ENCODE assay signal across 17 cellular contexts in genomic region chr16:46928811-46929210, GRCh38.
"Had no signal": no experiment of that assay in that cellular context is flagged by ENCODE, and none has a peak within 500 bp of the region (broad histone marks: within the 10 kb centered on the region; RNA-seq: fewer than 3 reads in every experiment).

No MANE protein-coding gene starts in this region.

- ATAC-seq: activated CD4-positive, alpha-beta T cell treated with anti-CD3 and anti-CD28 coated beads for 36 hours had no signal

- H3K4me1 ChIP-seq: foreskin keratinocyte had no signal

- DNase-seq: activated CD4-positive, alpha-beta memory T cell treated with anti-CD3 and anti-CD28 coated beads, Interleukin-2, amount 10 ng/mL, durations not matched to agents 7 days and 5 days; activated CD4-positive, alpha-beta T cell treated with anti-CD3 and anti-CD28 coated beads for 36 hours; activated gamma-delta T cell; activated T-cell treated with anti-CD3 and anti-CD28 coated beads, Interleukin-2, amount 50 U/mL, for 4 hours; brain microvascular endothelial cell; cortex of kidney; effector CD8-positive, alpha-beta T cell; foreskin keratinocyte; occipital lobe; stimulated activated CD4-positive, alpha-beta T cell treated with anti-CD3 and anti-CD28 coated beads, Interleukin-4, amount 100 ng/mL, for 24 hours; stimulated activated naive CD4-positive, alpha-beta T cell treated with Interleukin-2 at 50 U/mL for 16 hours; T1000; transverse colon had no signal

- H3K27ac Mint-ChIP-seq: activated CD4-positive, alpha-beta memory T cell treated with anti-CD3 and anti-CD28 coated beads, Interleukin-2, amount 10 ng/mL, durations not matched to agents 7 days and 5 days; activated CD4-positive, alpha-beta T cell treated with anti-CD3 and anti-CD28 coated beads for 36 hours; nephron had no signal

- H3K9me3 Mint-ChIP-seq: activated CD4-positive, alpha-beta memory T cell treated with anti-CD3 and anti-CD28 coated beads, Interleukin-2, amount 10 ng/mL, durations not matched to agents 7 days and 5 days; activated naive CD4-positive, alpha-beta T cell treated with anti-CD3 and anti-CD28 coated beads, Interleukin-2, amount 50 U/mL, for 72 hours; activated T-cell treated with anti-CD3 and anti-CD28 coated beads, Interleukin-2, amount 50 U/mL, for 4 hours; central memory CD8-positive, alpha-beta T cell; nephron had no signal

- H3K4me3 ChIP-seq: skin epidermis, transverse colon had no signal

- H3K27ac ChIP-seq: brain microvascular endothelial cell, foreskin keratinocyte, skin epidermis, transverse colon had no signal

- H3K9me3 ChIP-seq: transverse colon had no signal

- H3K4me1 Mint-ChIP-seq: nephron had no signal

- H3K36me3 ChIP-seq: transverse colon had no signal

- H3K27me3 Mint-ChIP-seq: activated CD4-positive, alpha-beta memory T cell treated with anti-CD3 and anti-CD28 coated beads, Interleukin-2, amount 10 ng/mL, durations not matched to agents 7 days and 5 days; activated CD4-positive, alpha-beta T cell treated with anti-CD3 and anti-CD28 coated beads for 36 hours had no signal

- H3K4me3 Mint-ChIP-seq: activated CD4-positive, alpha-beta memory T cell treated with anti-CD3 and anti-CD28 coated beads, Interleukin-2, amount 10 ng/mL, durations not matched to agents 7 days and 5 days; activated CD4-positive, alpha-beta T cell treated with anti-CD3 and anti-CD28 coated beads for 36 hours; activated T-cell treated with anti-CD3 and anti-CD28 coated beads, Interleukin-2, amount 50 U/mL, for 4 hours; central memory CD8-positive, alpha-beta T cell; nephron had no signal
